In the genomic region with DNA sequence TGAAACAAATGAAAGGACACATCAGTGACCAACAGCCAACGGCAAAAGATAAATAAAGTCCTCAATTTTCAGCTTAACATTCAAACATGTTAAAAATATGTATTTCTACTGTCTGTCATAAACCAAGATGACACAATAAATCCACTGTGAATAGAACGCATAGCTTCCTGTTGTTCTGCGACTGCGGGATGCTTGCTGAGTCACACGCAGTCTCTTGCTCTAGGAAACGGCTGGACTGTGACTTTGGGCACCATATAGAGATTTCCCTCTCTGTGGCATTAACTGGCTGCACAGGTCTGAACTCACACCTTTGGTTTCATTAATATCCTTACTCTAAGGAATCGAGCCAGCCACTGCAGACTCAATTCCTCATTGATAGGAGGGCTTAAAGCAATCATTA, we compare ENCODE assay signal across 1 cellular context.
TF ChIP-seq lines count a peak whose summit lies in the region.

No MANE protein-coding gene starts in this region.

TF ChIP-seq in WTC11, 78 proteins besides CTCF, POLR2A, EP300 and RAD21 (continued from another document):
- TF ChIP-seq, protein P1, sequence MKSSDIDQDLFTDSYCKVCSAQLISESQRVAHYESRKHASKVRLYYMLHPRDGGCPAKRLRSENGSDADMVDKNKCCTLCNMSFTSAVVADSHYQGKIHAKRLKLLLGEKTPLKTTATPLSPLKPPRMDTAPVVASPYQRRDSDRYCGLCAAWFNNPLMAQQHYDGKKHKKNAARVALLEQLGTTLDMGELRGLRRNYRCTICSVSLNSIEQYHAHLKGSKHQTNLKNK (CRISPR knock-in tag; IDR thresholded peaks at IDR 0.05), result no peak
- TF ChIP-seq NFYB (CRISPR knock-in tag; conservative IDR thresholded peaks at IDR 0.05; ENCODE audit: low read depth) (no peak), NFE2L1 (CRISPR knock-in tag; IDR thresholded peaks at IDR 0.05) (no peak), CREB1 (CRISPR knock-in tag; IDR thresholded peaks at IDR 0.05) (no peak), RORB (CRISPR knock-in tag; IDR thresholded peaks at IDR 0.05) (no peak), ZNF671 (CRISPR knock-in tag; IDR thresholded peaks at IDR 0.05) (no peak), FOXK1 (CRISPR knock-in tag; IDR thresholded peaks at IDR 0.05) (no peak)
- TF ChIP-seq, protein P2, sequence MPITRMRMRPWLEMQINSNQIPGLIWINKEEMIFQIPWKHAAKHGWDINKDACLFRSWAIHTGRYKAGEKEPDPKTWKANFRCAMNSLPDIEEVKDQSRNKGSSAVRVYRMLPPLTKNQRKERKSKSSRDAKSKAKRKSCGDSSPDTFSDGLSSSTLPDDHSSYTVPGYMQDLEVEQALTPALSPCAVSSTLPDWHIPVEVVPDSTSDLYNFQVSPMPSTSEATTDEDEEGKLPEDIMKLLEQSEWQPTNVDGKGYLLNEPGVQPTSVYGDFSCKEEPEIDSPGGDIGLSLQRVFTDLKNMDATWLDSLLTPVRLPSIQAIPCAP (CRISPR knock-in tag; IDR thresholded peaks at IDR 0.05), result no peak
